ENCODE assay signal across 8 cellular contexts in the genomic region with DNA sequence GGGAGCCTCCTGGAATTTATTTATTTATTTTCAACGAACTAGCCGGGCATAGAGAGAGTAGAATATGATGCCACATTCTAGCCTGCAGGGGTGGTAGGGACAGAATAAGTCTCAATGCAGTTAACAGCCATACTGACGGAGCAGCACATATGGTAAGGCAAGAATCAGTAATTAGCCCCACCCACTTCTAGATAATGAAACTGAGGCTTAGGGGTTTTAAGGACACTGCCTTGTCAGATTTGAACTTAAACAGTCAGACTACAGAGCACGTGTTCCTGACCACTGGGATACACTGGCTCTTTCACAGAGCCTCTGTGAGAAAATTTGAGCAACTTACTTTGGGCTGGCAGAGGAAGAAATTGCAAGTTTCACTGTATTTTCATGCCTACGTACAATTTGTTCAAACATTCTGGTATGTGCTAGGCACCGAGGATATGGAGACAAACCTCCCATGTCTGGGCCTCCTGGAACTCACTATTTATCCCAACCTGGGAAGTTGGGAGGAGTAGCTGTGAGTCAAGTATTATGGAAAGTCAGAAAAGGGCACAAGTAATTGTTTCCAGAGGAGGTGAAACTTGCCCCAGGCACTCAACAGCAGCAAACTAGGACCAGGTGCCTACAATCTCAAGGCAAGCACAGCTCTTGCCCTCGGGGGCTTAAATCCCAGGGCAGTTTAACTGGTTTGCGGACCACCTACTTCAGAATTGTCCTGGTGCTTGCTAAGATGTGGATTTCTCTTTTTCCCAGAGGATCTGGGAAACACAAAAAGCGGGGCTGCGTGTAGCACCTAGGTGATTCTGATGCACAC. TPM values are rescaled to one million over a fixed set of nuclear protein-coding genes. Genes with fewer than 3 reads are reported as not detected.
A peak's percentile ranks its signal among the peaks of the same experiment; 100 is the strongest.
DNase-seq lines count a peak whose midpoint lies in the region; ATAC-seq and TF ChIP-seq lines count a peak whose summit lies in the region.

No MANE protein-coding gene starts in this region.

- no peak for TF ChIP-seq CTCF in BE2C (IDR thresholded peaks at IDR 0.05; ENCODE audit: low read depth, low read length)
- TF ChIP-seq CTCF in HFF-Myc (IDR thresholded peaks at IDR 0.05; ENCODE audit: low read depth, low read length, missing control alignments) = no peak
- no peak for TF ChIP-seq CTCF in liver (IDR thresholded peaks at IDR 0.05; ENCODE audit: low read depth, low read length, missing input control)
- no peak for TF ChIP-seq CTCF in upper lobe of right lung (IDR thresholded peaks at IDR 0.05)

- H3K9me3 ChIP-seq in BE2C (no peaks in the 10 kb centered on the region), liver (ENCODE audit: control insufficient read depth in 4 of 4, low read length in 3 of 4) (no peaks in the 10 kb centered on the region), upper lobe of right lung (no peaks in the 10 kb centered on the region)

- H3K4me1 ChIP-seq in BE2C = peaks cover 5% of the 10 kb centered on the region
- peaks cover 0 to 29% (median 24%) of the 10 kb centered on the region in 4 donors for H3K4me1 ChIP-seq in liver (ENCODE audit: control insufficient read depth in 4 of 4, insufficient read depth in 4 of 4, low read length in 3 of 4)
- H3K4me1 ChIP-seq in upper lobe of right lung = peaks cover under 1% of the 10 kb centered on the region

- no peak for ATAC-seq in upper lobe of right lung
- ATAC-seq in HG03378 (IDR thresholded peaks at IDR 0.05; ENCODE audit: unreplicated experiment) = no peak

- DNase-seq in BE2C (peak; percentile 61), HFF-Myc (ENCODE audit: extremely low read depth, low read depth) (peak; percentile 85), upper lobe of right lung (no peak), SW480 (ENCODE audit: low spot score) (no peak), NCI-H510A (lab: John Stamatoyannopoulos, UW) (no peak)

- no peak for TF ChIP-seq RAD21 in liver (IDR thresholded peaks at IDR 0.05)

- H3K9ac ChIP-seq in liver (ENCODE audit: low read depth in 1 of 2, low read length in 2 of 2) = peak overlapping the region; percentile 62 to 65

- intact Hi-C loops in upper lobe of right lung (cut with DNase I) = loop anchor here (10.0 kb wide), 1 partner anchor 49 kb away; no protein-coding TSS in a partner anchor

- H3K36me3 ChIP-seq in BE2C = no peaks in the 10 kb centered on the region
- no peaks in the 10 kb centered on the region for H3K36me3 ChIP-seq in liver (ENCODE audit: control insufficient read depth in 4 of 4, insufficient read depth in 3 of 4, low read depth in 1 of 4, low read length in 3 of 4)
- no peaks in the 10 kb centered on the region for H3K36me3 ChIP-seq in upper lobe of right lung

- H3K27ac ChIP-seq in angular gyrus (ENCODE audit: low read depth, low read length) (peak overlapping the region; percentile 72), liver (ENCODE audit: low read depth in 1 of 2, low read length in 2 of 2) (peak overlapping the region; percentile 42 to 66), upper lobe of right lung (peak overlapping the region; percentile 6)

- H3K4me3 ChIP-seq in BE2C (ENCODE audit: low read depth, low read length) (no peak overlapping the region), HFF-Myc (replicated peaks; ENCODE audit: low read depth, low read length) (peak overlapping the region; percentile 1; the same call in 1 of the 2 replicates), liver (ENCODE audit: low read depth in 1 of 3, low read length in 3 of 3) (no peak overlapping the region), upper lobe of right lung (no peak overlapping the region)

- 63% methylated on average over 10 of the region's 10 CpGs for WGBS in liver

- H3K27me3 ChIP-seq in BE2C = no peaks in the 10 kb centered on the region
- no peaks in the 10 kb centered on the region for H3K27me3 ChIP-seq in liver (ENCODE audit: control insufficient read depth in 4 of 4, insufficient read depth in 4 of 4, low read length in 3 of 4)
- H3K27me3 ChIP-seq in upper lobe of right lung = no peaks in the 10 kb centered on the region

TF ChIP-seq in liver, 16 proteins besides CTCF, POLR2A, EP300 and RAD21:
- no peak for TF ChIP-seq EGR1 (IDR thresholded peaks at IDR 0.05; ENCODE audit: low read depth in 2 of 2)
- no peak for TF ChIP-seq TAF1 (conservative IDR thresholded peaks at IDR 0.05)
- no peak for TF ChIP-seq NR2F2 (IDR thresholded peaks at IDR 0.05)
- TF ChIP-seq HNF4G (IDR thresholded peaks at IDR 0.05) = no peak
- TF ChIP-seq GABPA (IDR thresholded peaks at IDR 0.05 in 1 of 2, conservative IDR thresholded peaks at IDR 0.05 in 1 of 2) = no peak
- no peak for TF ChIP-seq YY1 (IDR thresholded peaks at IDR 0.05)
- no peak for TF ChIP-seq JUND (IDR thresholded peaks at IDR 0.05)
- TF ChIP-seq RXRA (IDR thresholded peaks at IDR 0.05) = no peak
TF ChIP-seq in liver: peak in this region for 0.

RNA-seq across cellular contexts. Expression of a gene that starts 1.6 kb away (rescaled TPM):
- 73.5 TPM for polyA plus RNA-seq in BE2C (2012; ENCODE audit: insufficient read depth, insufficient read length, low read depth)
- total RNA-seq in liver (10 to 100 TPM; 36.1 to 40.7 TPM), upper lobe of right lung (200 TPM)
- 10 to 100 TPM; 15.0 to 20.6 TPM for polyA plus RNA-seq in liver

Comparison
In these comparisons a context has a peak if more than half of its experiments do, and no peak if none do; other contexts are left out.
1. DNase-seq: peak in BE2C (single experiment) and HFF-Myc (single experiment); none in upper lobe of right lung (single experiment), SW480 (single experiment) and NCI-H510A (single experiment).
2. H3K27ac ChIP-seq: peak in every context shown above with its lines; median percentile 72 in angular gyrus; 54 in liver; 6 in upper lobe of right lung.